In genomic region chr6:26553739-26554668, GRCh38 we compare ENCODE assay signal across 8 cellular contexts. TPM values are rescaled to one million over a fixed set of nuclear protein-coding genes. Genes with fewer than 3 reads are reported as not detected.
A peak's percentile ranks its signal among the peaks of the same experiment; 100 is the strongest.
DNase-seq lines count a peak whose midpoint lies in the region; ATAC-seq and TF ChIP-seq lines count a peak whose summit lies in the region.

No MANE protein-coding gene starts in this region.

- H3K9me2 ChIP-seq in PC-9 (ENCODE audit: insufficient read depth) (no peaks in the 10 kb centered on the region), neural cell (ENCODE audit: insufficient read depth, low read length) (no peaks in the 10 kb centered on the region)

- TF ChIP-seq RAD21 in neural cell (conservative IDR thresholded peaks at IDR 0.05), result no peak

- H3K79me2 ChIP-seq in PC-9 (ENCODE audit: low read depth), result no peaks in the 10 kb centered on the region
- no peaks in the 10 kb centered on the region for H3K79me2 ChIP-seq in neural cell (replicated peaks; ENCODE audit: insufficient read depth, low read length)

- H3K9ac ChIP-seq in BLaER1 treated with 17β-estradiol and CSF1 and Interleukin-3, amounts not matched to agents 10 nM and 100 nM, result peak overlapping the region; percentile 59 to 80 (median 73)
- H3K9ac ChIP-seq in neural cell (ENCODE audit: low read length), result peak overlapping the region; percentile 7
- H3K9ac ChIP-seq in stomach smooth muscle (ENCODE audit: low read length in 2 of 2), result peak overlapping the region; percentile 62 to 65

- peaks cover 0 to 14% (median 8%) of the 10 kb centered on the region in 11 experiments; a peak in 10 of 22 replicates for H3K9me3 ChIP-seq in BLaER1 treated with 17β-estradiol and CSF1 and Interleukin-3, amounts not matched to agents 10 nM and 100 nM (replicated peaks in 1 of 11)
- H3K9me3 ChIP-seq in PC-9 (ENCODE audit: insufficient read depth, low read depth) (no peaks in the 10 kb centered on the region), neural cell (ENCODE audit: low read length) (no peaks in the 10 kb centered on the region), stomach smooth muscle (ENCODE audit: control insufficient read depth in 2 of 2, low read length in 2 of 2) (no peaks in the 10 kb centered on the region)

- no peaks in the 10 kb centered on the region for H4K20me1 ChIP-seq in BLaER1 treated with 17β-estradiol and CSF1 and Interleukin-3, amounts not matched to agents 10 nM and 100 nM
- H4K20me1 ChIP-seq in PC-9 (ENCODE audit: insufficient read depth) (no peaks in the 10 kb centered on the region), neural cell (ENCODE audit: insufficient read depth) (no peaks in the 10 kb centered on the region)

- H2AFZ ChIP-seq in PC-9 (peak overlapping the region; percentile 77), neural cell (ENCODE audit: low read depth, low read length) (no peak overlapping the region)

- CTCF ChIA-PET in PC-9 (lab: Charles Lee), result interaction anchor here (0.6 to 1.3 kb wide), 4 partner anchors 15 to 224 kb away, joined by 3 to 8 read pairs (median 6); no protein-coding TSS in a partner anchor

- no peaks in the 10 kb centered on the region for H3K27me3 Mint-ChIP-seq in activated T-cell treated with anti-CD3 and anti-CD28 coated beads, Interleukin-2, amount 50 U/mL, for 72 hours (ENCODE audit: low read depth)

- TF ChIP-seq CTCF in PC-9 (conservative IDR thresholded peaks at IDR 0.05) (no peak), neural cell (IDR thresholded peaks at IDR 0.05; ENCODE audit: poor library complexity, severe bottlenecking) (no peak)

- peak overlapping the region; percentile 58 to 78 (median 70) for H3K4me3 ChIP-seq in BLaER1 treated with 17β-estradiol and CSF1 and Interleukin-3, amounts not matched to agents 10 nM and 100 nM
- H3K4me3 ChIP-seq in PC-9, result peak overlapping the region; percentile 69
- peak overlapping the region; percentile 70 for H3K4me3 ChIP-seq in neural cell (ENCODE audit: low read length)
- H3K4me3 ChIP-seq in stomach smooth muscle (ENCODE audit: low read length in 2 of 2), result peak overlapping the region; percentile 82 to 86

- 0 out of 22 replicates have a peak, but pooled peaks cover 0 to 4% (median 0%) of the 10 kb centered on the region in 11 experiments for H3K27me3 ChIP-seq in BLaER1 treated with 17β-estradiol and CSF1 and Interleukin-3, amounts not matched to agents 10 nM and 100 nM
- H3K27me3 ChIP-seq in PC-9 (ENCODE audit: insufficient read depth, low read depth) (no peaks in the 10 kb centered on the region), neural cell (ENCODE audit: insufficient read depth, low read depth, low read length) (no peaks in the 10 kb centered on the region), stomach smooth muscle (ENCODE audit: control insufficient read depth in 1 of 2, insufficient read depth in 2 of 2, low read length in 2 of 2) (no peaks in the 10 kb centered on the region)

- intact Hi-C loops in PC-9 (cut with micrococcal nuclease; ENCODE audit: unreplicated experiment), result loop anchor here (1.0 to 5.0 kb wide), 4 partner anchors 17 to 242 kb away; no protein-coding TSS in a partner anchor

- no peaks in the 10 kb centered on the region for H3K9me3 Mint-ChIP-seq in activated T-cell treated with anti-CD3 and anti-CD28 coated beads, Interleukin-2, amount 50 U/mL, for 72 hours

- BruUV-seq in PC-9 (replicated peaks; lab: Mats Ljungman, UMichigan), result no TSS peak

- ATAC-seq in GM19468 (IDR thresholded peaks at IDR 0.05; ENCODE audit: extremely low read depth, unreplicated experiment), result peak; percentile 12
- ATAC-seq in activated T-cell treated with anti-CD3 and anti-CD28 coated beads, Interleukin-2, amount 50 U/mL, for 72 hours (replicated peaks in 1 of 2), result peak; percentile 63 to 73

- TF ChIP-seq EP300 in neural cell (conservative IDR thresholded peaks at IDR 0.05; ENCODE audit: poor library complexity, severe bottlenecking), result no peak

- H3F3A ChIP-seq in PC-9 (ENCODE audit: insufficient read depth, low read depth) (peaks cover 56% of the 10 kb centered on the region), neural cell (ENCODE audit: insufficient read depth, low read length, poor library complexity, severe bottlenecking) (peaks cover 4% of the 10 kb centered on the region)

- no peak overlapping the region for H3K27ac Mint-ChIP-seq in activated T-cell treated with anti-CD3 and anti-CD28 coated beads, Interleukin-2, amount 50 U/mL, for 72 hours

- no peaks in the 10 kb centered on the region for H3K36me3 ChIP-seq in BLaER1 treated with 17β-estradiol and CSF1 and Interleukin-3, amounts not matched to agents 10 nM and 100 nM
- H3K36me3 ChIP-seq in PC-9 (ENCODE audit: low read depth), result no peaks in the 10 kb centered on the region
- no peaks in the 10 kb centered on the region for H3K36me3 ChIP-seq in neural cell (ENCODE audit: insufficient read depth, low read length)
- H3K36me3 ChIP-seq in stomach smooth muscle (ENCODE audit: control insufficient read depth in 2 of 2, insufficient read depth in 2 of 2, low read length in 2 of 2), result no peaks in the 10 kb centered on the region

- peak overlapping the region in 10 of 11 experiments; percentile 39 to 77 (median 69); a peak in 20 of 22 replicates for H3K27ac ChIP-seq in BLaER1 treated with 17β-estradiol and CSF1 and Interleukin-3, amounts not matched to agents 10 nM and 100 nM
- H3K27ac ChIP-seq in PC-9 (peak overlapping the region; percentile 60), neural cell (ENCODE audit: low read length) (no peak overlapping the region), stomach smooth muscle (ENCODE audit: low read length) (peak overlapping the region; percentile 64)

- DNase-seq in KG1 (lab: John Stamatoyannopoulos, UW) (peak; percentile 82), PC-9 (peak; percentile 85 to 87), fibroblast of peridontal ligament (ENCODE audit: extremely low read depth) (peak; percentile 96)
- peak; percentile 77 to 85 for DNase-seq in activated T-cell treated with anti-CD3 and anti-CD28 coated beads, Interleukin-2, amount 50 U/mL, for 72 hours

- peak overlapping the region; percentile 79 to 93 (median 86) for H3K4me2 ChIP-seq in BLaER1 treated with 17β-estradiol and CSF1 and Interleukin-3, amounts not matched to agents 10 nM and 100 nM
- H3K4me2 ChIP-seq in PC-9 (peak overlapping the region; percentile 84), neural cell (ENCODE audit: low read length) (peak overlapping the region; percentile 71)

- no peaks in the 10 kb centered on the region for H3K36me3 Mint-ChIP-seq in activated T-cell treated with anti-CD3 and anti-CD28 coated beads, Interleukin-2, amount 50 U/mL, for 72 hours (ENCODE audit: insufficient read depth in 2 of 2)

- no peak overlapping the region for H3K4me3 Mint-ChIP-seq in activated T-cell treated with anti-CD3 and anti-CD28 coated beads, Interleukin-2, amount 50 U/mL, for 72 hours

- POLR2A ChIA-PET in PC-9 (lab: Charles Lee; ENCODE audit: unreplicated experiment), result interaction anchor here (0.6 to 0.9 kb wide), 4 partner anchors 16 to 1222 kb away, joined by 3 to 5 read pairs (median 5); no protein-coding TSS in a partner anchor

- peaks cover 0 to 31% (median 25%) of the 10 kb centered on the region in 10 experiments; a peak in 17 of 20 replicates for H3K4me1 ChIP-seq in BLaER1 treated with 17β-estradiol and CSF1 and Interleukin-3, amounts not matched to agents 10 nM and 100 nM
- peaks cover 31% of the 10 kb centered on the region for H3K4me1 ChIP-seq in PC-9 (replicated peaks; ENCODE audit: insufficient read depth)
- peaks cover 7% of the 10 kb centered on the region for H3K4me1 ChIP-seq in stomach smooth muscle (ENCODE audit: control insufficient read depth, insufficient read depth, low read length)

- peaks cover 18% of the 10 kb centered on the region for H3K4me1 Mint-ChIP-seq in activated T-cell treated with anti-CD3 and anti-CD28 coated beads, Interleukin-2, amount 50 U/mL, for 72 hours (ENCODE audit: low read depth)

TF ChIP-seq in neural cell, 6 proteins besides CTCF, POLR2A, EP300 and RAD21 (continues in another document):
- TF ChIP-seq EZH2 (IDR thresholded peaks at IDR 0.05; ENCODE audit: borderline replicate concordance, insufficient read depth, low read length, poor library complexity, severe bottlenecking), result no peak
- no peak for TF ChIP-seq POLR2AphosphoS5 (IDR thresholded peaks at IDR 0.05)
- no peak for TF ChIP-seq TAF1 (IDR thresholded peaks at IDR 0.05; ENCODE audit: low read depth)
- TF ChIP-seq REST (IDR thresholded peaks at IDR 0.05; ENCODE audit: borderline replicate concordance), result no peak
- no peak for TF ChIP-seq MXI1 (conservative IDR thresholded peaks at IDR 0.05; ENCODE audit: poor library complexity, severe bottlenecking)

RNA-seq across cellular contexts. Expression of gene HMGN4, which starts 15.8 kb away (rescaled TPM):
- 86.9 and 90.5 TPM in 2 replicates for total RNA-seq in PC-9 (2021)
- 10 to 100 TPM; 84.7 to 90.9 TPM for total RNA-seq in activated T-cell treated with anti-CD3 and anti-CD28 coated beads, Interleukin-2, amount 50 U/mL, for 72 hours
- 125 and 138 TPM in 2 replicates for polyA plus RNA-seq in neural cell
- 92.0 and 99.3 TPM in 2 replicates for polyA minus RNA-seq in neural cell

RNA-seq across cellular contexts. Expression of gene ABT1, which starts 42.7 kb away (rescaled TPM):
- total RNA-seq in PC-9 (2021), result 16.8 and 19.5 TPM in 2 replicates
- 10 to 100 TPM; 20.9 to 21.8 TPM for total RNA-seq in activated T-cell treated with anti-CD3 and anti-CD28 coated beads, Interleukin-2, amount 50 U/mL, for 72 hours
- 22.4 and 26.1 TPM in 2 replicates for polyA plus RNA-seq in neural cell
- polyA minus RNA-seq in neural cell, result 16.4 and 21.2 TPM in 2 replicates

RNA-seq across cellular contexts. Expression of gene BTN1A1, which starts 53.9 kb away (rescaled TPM):
- not detected in 2 replicates for total RNA-seq in PC-9 (2021)
- total RNA-seq in activated T-cell treated with anti-CD3 and anti-CD28 coated beads, Interleukin-2, amount 50 U/mL, for 72 hours, result under 1 TPM in 1 of 2 donors, not detected in 1; 0.10 TPM
- polyA plus RNA-seq in neural cell, result not detected in 2 replicates
- not detected in 2 replicates for polyA minus RNA-seq in neural cell

Comparison
In these comparisons a context has a peak if more than half of its experiments do, and no peak if none do; other contexts are left out.
1. H3K9ac ChIP-seq: peak in every context shown above with its lines; median percentile 73 in BLaER1 treated with 17β-estradiol and CSF1 and Interleukin-3, amounts not matched to agents 10 nM and 100 nM; 64 in stomach smooth muscle; 7 in neural cell.